In genomic region chr22:20999350-21000214, GRCh38 we compare ENCODE assay signal across 1 cellular context.
TF ChIP-seq lines count a peak whose summit lies in the region.

No MANE protein-coding gene starts in this region.

TF ChIP-seq in A549, 52 proteins besides CTCF, POLR2A, EP300 and RAD21:
- TF ChIP-seq, protein P1, sequence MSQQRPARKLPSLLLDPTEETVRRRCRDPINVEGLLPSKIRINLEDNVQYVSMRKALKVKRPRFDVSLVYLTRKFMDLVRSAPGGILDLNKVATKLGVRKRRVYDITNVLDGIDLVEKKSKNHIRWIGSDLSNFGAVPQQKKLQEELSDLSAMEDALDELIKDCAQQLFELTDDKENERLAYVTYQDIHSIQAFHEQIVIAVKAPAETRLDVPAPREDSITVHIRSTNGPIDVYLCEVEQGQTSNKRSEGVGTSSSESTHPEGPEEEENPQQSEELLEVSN (IDR thresholded peaks at IDR 0.05; ENCODE audit: borderline replicate concordance, low read depth), result no peak
TF ChIP-seq in A549: peak in this region for 0.
